ENCODE assay signal across 8 cellular contexts in the genomic region with DNA sequence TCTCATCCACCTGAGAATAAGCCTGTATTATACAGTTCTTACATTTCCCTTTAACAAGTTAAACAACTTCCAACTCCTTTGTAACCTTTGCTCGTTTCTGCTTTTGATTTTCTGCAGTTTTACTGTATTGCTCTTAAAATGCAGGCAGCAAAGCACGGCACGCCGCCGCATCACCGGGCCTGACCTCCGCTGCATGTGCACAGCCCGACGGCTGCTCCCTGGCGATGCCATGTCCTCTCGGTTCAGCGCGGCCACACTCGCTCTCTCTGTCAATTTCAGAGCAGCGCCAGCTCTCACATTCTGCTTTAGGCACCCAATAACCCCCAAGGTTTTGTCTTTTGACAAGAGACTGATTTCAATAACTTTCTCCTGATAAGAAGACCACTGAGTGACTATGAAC.
"Had no signal": no experiment of that assay in that cellular context is flagged by ENCODE, and none has a peak within 500 bp of the region (broad histone marks: within the 10 kb centered on the region; RNA-seq: fewer than 3 reads in every experiment).

No MANE protein-coding gene starts in this region.

- H2AFZ ChIP-seq: GM23248 had no signal

- H3K27ac ChIP-seq: GM23248 had no signal

- DNase-seq: GM23248, H9, HCEC 1CT, IMR-90, KBM-7 had no signal

- H3K4me3 Mint-ChIP-seq: H9 had no signal

- H3K4me3 ChIP-seq: GM23248 had no signal

- FAIRE-seq: H1, H54, HTR-8/SVneo had no signal
